In the genomic region with DNA sequence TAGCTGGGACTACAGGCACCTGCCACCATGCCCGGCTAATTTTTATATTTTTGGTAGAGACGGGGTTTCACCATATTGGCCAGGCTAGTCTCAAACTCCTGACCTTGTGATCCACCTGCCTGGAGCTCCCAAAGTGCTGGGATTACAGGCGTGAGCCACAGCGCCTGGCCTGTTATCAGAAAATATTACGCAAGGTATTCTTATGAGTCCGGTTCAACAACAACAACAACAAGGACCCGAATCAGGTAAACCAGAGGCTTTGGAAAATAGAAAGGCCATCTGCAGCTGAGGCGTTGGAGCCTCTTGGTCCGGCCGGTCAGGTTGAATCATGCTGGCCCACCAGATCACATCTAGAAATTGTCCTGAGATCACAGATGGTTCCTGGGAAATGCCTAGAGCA, we compare ENCODE assay signal across 1 cellular context.
TF ChIP-seq lines count a peak whose summit lies in the region.

No MANE protein-coding gene starts in this region.

TF ChIP-seq in HepG2, 621 proteins besides CTCF, POLR2A, EP300 and RAD21:
- peak; percentile 44; the same call in 1 of the 2 replicates for TF ChIP-seq CEBPB (IDR thresholded peaks at IDR 0.05; ENCODE audit: borderline replicate concordance, low read depth, low read length)
